ENCODE assay signal across 1 cellular context in genomic region chr5:115262405-115263247, GRCh38.
TF ChIP-seq lines count a peak whose summit lies in the region.

TSS of gene PGGT1B (minus strand) at chr5:115262877. CDS start at chr5:115262851, 26 bp downstream.

TF ChIP-seq in WTC11, 78 proteins besides CTCF, POLR2A, EP300 and RAD21 (continued from another document):
- TF ChIP-seq ZNF281 (CRISPR knock-in tag; IDR thresholded peaks at IDR 0.05) (no peak), SP1 (CRISPR knock-in tag; conservative IDR thresholded peaks at IDR 0.05) (peak; percentile 62), E2F5 (CRISPR knock-in tag; IDR thresholded peaks at IDR 0.05) (peak; percentile 45; the same call in 1 of the 2 replicates), TEAD1 (CRISPR knock-in tag; IDR thresholded peaks at IDR 0.05) (peak; percentile 58), E2F1 (CRISPR knock-in tag; IDR thresholded peaks at IDR 0.05) (no peak), CDX4 (CRISPR knock-in tag; IDR thresholded peaks at IDR 0.05; ENCODE audit: borderline replicate concordance) (no peak)
